Comparison of ENCODE assay signal across 9 cellular contexts in genomic region chr2:150066490-150066889, GRCh38.
"Had no signal": no experiment of that assay in that cellular context is flagged by ENCODE, and none has a peak within 500 bp of the region (broad histone marks: within the 10 kb centered on the region; RNA-seq: fewer than 3 reads in every experiment).

No MANE protein-coding gene starts in this region.

- H3K4me2 ChIP-seq: GM23338 had no signal

- H3K4me3 ChIP-seq: GM23248, GM23338, HAP-1 had no signal

- H3K27ac ChIP-seq: GM23248 had no signal

- H3K36me3 ChIP-seq: HAP-1 had no signal

- H3K9me3 ChIP-seq: HAP-1 had no signal

- H3K9ac ChIP-seq: GM23248 had no signal

- DNase-seq: GM23248, GOT3, H7, H9, HCEC 1CT, HFFc6 had no signal

- H2AFZ ChIP-seq: GM23248, GM23338 had no signal

- ATAC-seq: GM23338, HCT116 had no signal
